ENCODE assay signal across 40 cellular contexts in the genomic region with DNA sequence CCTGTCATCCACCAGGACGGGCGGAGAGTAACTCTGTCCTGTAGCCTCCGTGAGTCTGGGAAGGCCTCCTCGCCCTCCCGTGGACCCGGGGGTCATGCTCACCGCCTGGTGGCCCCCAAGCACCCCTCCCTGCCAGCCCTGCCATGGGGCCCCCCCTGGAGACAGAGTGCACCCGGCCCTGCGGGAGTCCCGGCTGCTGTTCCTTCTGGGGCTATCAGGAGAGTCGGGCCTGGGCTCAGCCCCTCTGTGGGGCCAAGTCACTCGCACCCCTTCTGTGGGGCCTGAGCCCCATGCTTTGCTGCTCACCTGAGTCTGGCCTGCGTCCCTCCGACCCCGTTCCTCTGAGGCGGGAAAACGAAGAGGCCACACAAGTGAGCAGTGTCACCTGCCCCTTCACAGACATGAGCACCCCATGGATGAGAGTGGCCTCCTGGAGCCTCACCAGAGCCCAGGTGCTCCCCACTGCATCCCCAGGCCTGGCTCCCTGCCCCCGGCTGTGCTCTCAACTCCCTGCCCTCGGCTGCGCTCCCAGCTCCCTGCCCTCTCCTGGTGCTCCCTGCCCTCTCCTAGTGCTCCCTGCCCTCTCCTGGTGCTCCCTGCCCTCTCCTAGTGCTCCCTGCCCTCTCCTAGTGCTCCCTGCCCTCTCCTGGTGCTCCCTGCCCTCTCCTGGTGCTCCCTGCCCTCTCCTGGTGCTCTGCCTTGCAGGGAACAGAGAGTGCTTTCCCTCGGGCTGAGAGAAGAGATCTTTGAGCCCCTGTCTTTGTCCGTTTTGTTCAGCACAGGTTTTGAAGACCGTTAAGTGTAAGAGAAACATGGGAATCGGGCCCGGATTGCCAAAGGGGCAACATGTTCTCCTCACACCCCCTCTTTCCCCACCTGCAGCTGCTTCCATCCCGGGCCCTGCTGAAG. TPM values are rescaled to one million over a fixed set of nuclear protein-coding genes. Genes with fewer than 3 reads are reported as not detected.
"Had no signal": no experiment of that assay in that cellular context is flagged by ENCODE, and none has a peak within 500 bp of the region (broad histone marks: within the 10 kb centered on the region; RNA-seq: fewer than 3 reads in every experiment).

No MANE protein-coding gene starts in this region.

- H3K4me3 ChIP-seq: adrenal gland, body of pancreas, breast epithelium, cardiac muscle cell, colonic mucosa, esophagus squamous epithelium, gastroesophageal sphincter had no signal

- ATAC-seq: activated CD4-positive, alpha-beta T cell treated with anti-CD3 and anti-CD28 coated beads for 36 hours; activated CD8-positive, alpha-beta memory T cell treated with anti-CD3 and anti-CD28 coated beads, Interleukin-2, amount 10 ng/mL, durations not matched to agents 7 days and 5 days; activated CD8-positive, alpha-beta T cell treated with anti-CD3 and anti-CD28 coated beads, Interleukin-2, amount 10 ng/mL, durations not matched to agents 7 days and 5 days; activated naive CD8-positive, alpha-beta T cell treated with anti-CD3 and anti-CD28 coated beads, Interleukin-2, amount 50 U/mL, for 24 hours; body of pancreas; gastroesophageal sphincter; T-helper 17 cell had no signal

- FAIRE-seq: endometrium, endothelial cell of umbilical vein had no signal

- DNase-seq: activated CD4-positive, alpha-beta memory T cell treated with anti-CD3 and anti-CD28 coated beads for 36 hours; activated CD4-positive, alpha-beta T cell treated with anti-CD3 and anti-CD28 coated beads for 36 hours; activated CD4-positive, alpha-beta T cell treated with anti-CD3 and anti-CD28 coated beads, Interleukin-2, amount 10 ng/mL, durations not matched to agents 24 days and 14 days; activated CD4-positive, CD25-positive, alpha-beta regulatory T cell; activated CD4-positive, CD25-positive, alpha-beta regulatory T cell treated with anti-CD3 and anti-CD28 coated beads, Interleukin-2, amount 50 U/mL, for 72 hours; activated CD8-positive, alpha-beta memory T cell treated with anti-CD3 and anti-CD28 coated beads, Interleukin-2, amount 10 ng/mL, durations not matched to agents 7 days and 5 days; activated CD8-positive, alpha-beta memory T cell treated with anti-CD3 and anti-CD28 coated beads, Interleukin-2, amount 50 U/mL, for 4 hours; activated CD8-positive, alpha-beta T cell treated with anti-CD3 and anti-CD28 coated beads, Interleukin-2, amount 10 ng/mL, durations not matched to agents 7 days and 5 days; activated effector memory CD4-positive, alpha-beta T cell treated with anti-CD3 and anti-CD28 coated beads, Interleukin-2, amount 50 U/mL, for 16 hours; activated naive CD4-positive, alpha-beta T cell treated with anti-CD3 and anti-CD28 coated beads for 36 hours; activated naive CD8-positive, alpha-beta T cell treated with anti-CD3 and anti-CD28 coated beads for 36 hours; activated naive CD8-positive, alpha-beta T cell treated with anti-CD3 and anti-CD28 coated beads, Interleukin-2, amount 50 U/mL, for 24 hours; activated T-cell treated with anti-CD3 and anti-CD28 coated beads, Interleukin-2, amount 50 U/mL, for 1 hour; activated T-cell treated with anti-CD3 and anti-CD28 coated beads, Interleukin-2, amount 50 U/mL, for 48 hours; aorta; body of pancreas; central memory CD4-positive, alpha-beta T cell; colonic mucosa; effector CD8-positive, alpha-beta T cell; esophagus squamous epithelium; foreskin melanocyte; T-helper 1 cell; T-helper 17 cell; T1000; WERI-Rb-1 had no signal

- H3K36me3 Mint-ChIP-seq: activated CD4-positive, alpha-beta memory T cell treated with anti-CD3 and anti-CD28 coated beads for 36 hours; activated CD8-positive, alpha-beta memory T cell treated with anti-CD3 and anti-CD28 coated beads, Interleukin-2, amount 10 ng/mL, durations not matched to agents 7 days and 5 days; activated naive CD4-positive, alpha-beta T cell treated with anti-CD3 and anti-CD28 coated beads, Interleukin-2, amount 50 U/mL, for 24 hours; activated naive CD8-positive, alpha-beta T cell treated with anti-CD3 and anti-CD28 coated beads for 36 hours had no signal

- H3K36me3 ChIP-seq: adrenal gland, breast epithelium, cardiac muscle cell, colonic mucosa, esophagus squamous epithelium, gastroesophageal sphincter, WERI-Rb-1 had no signal

- H3K4me3 Mint-ChIP-seq: activated CD4-positive, alpha-beta memory T cell treated with anti-CD3 and anti-CD28 coated beads for 36 hours; activated CD4-positive, alpha-beta T cell treated with anti-CD3 and anti-CD28 coated beads for 36 hours; activated CD4-positive, alpha-beta T cell treated with anti-CD3 and anti-CD28 coated beads, Interleukin-2, amount 10 ng/mL, durations not matched to agents 24 days and 14 days; activated CD8-positive, alpha-beta memory T cell treated with anti-CD3 and anti-CD28 coated beads, Interleukin-2, amount 10 ng/mL, durations not matched to agents 7 days and 5 days; activated CD8-positive, alpha-beta T cell treated with anti-CD3 and anti-CD28 coated beads, Interleukin-2, amount 10 ng/mL, durations not matched to agents 7 days and 5 days; activated naive CD4-positive, alpha-beta T cell treated with anti-CD3 and anti-CD28 coated beads for 36 hours; activated naive CD4-positive, alpha-beta T cell treated with anti-CD3 and anti-CD28 coated beads, Interleukin-2, amount 50 U/mL, for 24 hours; activated naive CD8-positive, alpha-beta T cell treated with anti-CD3 and anti-CD28 coated beads for 36 hours; activated naive CD8-positive, alpha-beta T cell treated with anti-CD3 and anti-CD28 coated beads, Interleukin-2, amount 50 U/mL, for 24 hours; activated T-helper 1 cell treated with anti-CD3 and anti-CD28 coated beads, Interleukin-12 subunit alpha, Interleukin-12 subunit beta, Interleukin-2, Interleukin-4 antibody, amounts not matched to agents 30 ng/mL and 10 ng/mL and 1 ng/mL, durations not matched to agents 14 hours and 24 hours and 36 hours; T-helper 17 cell; T-helper 2 cell treated with Interferon-gamma antibody and Interleukin-4, amounts not matched to agents 5 μg/mL and 100 μg/mL, for 36 hours had no signal

- H3K27ac Mint-ChIP-seq: activated CD4-positive, alpha-beta memory T cell treated with anti-CD3 and anti-CD28 coated beads for 36 hours; activated CD4-positive, alpha-beta T cell treated with anti-CD3 and anti-CD28 coated beads for 36 hours; activated CD4-positive, alpha-beta T cell treated with anti-CD3 and anti-CD28 coated beads, Interleukin-2, amount 10 ng/mL, durations not matched to agents 24 days and 14 days; activated CD8-positive, alpha-beta memory T cell treated with anti-CD3 and anti-CD28 coated beads, Interleukin-2, amount 10 ng/mL, durations not matched to agents 7 days and 5 days; activated CD8-positive, alpha-beta T cell treated with anti-CD3 and anti-CD28 coated beads, Interleukin-2, amount 10 ng/mL, durations not matched to agents 7 days and 5 days; activated naive CD4-positive, alpha-beta T cell treated with anti-CD3 and anti-CD28 coated beads for 36 hours; activated naive CD4-positive, alpha-beta T cell treated with anti-CD3 and anti-CD28 coated beads, Interleukin-2, amount 50 U/mL, for 24 hours; activated naive CD8-positive, alpha-beta T cell treated with anti-CD3 and anti-CD28 coated beads for 36 hours; activated naive CD8-positive, alpha-beta T cell treated with anti-CD3 and anti-CD28 coated beads, Interleukin-2, amount 50 U/mL, for 24 hours; activated T-helper 1 cell treated with anti-CD3 and anti-CD28 coated beads, Interleukin-12 subunit alpha, Interleukin-12 subunit beta, Interleukin-2, Interleukin-4 antibody, amounts not matched to agents 30 ng/mL and 10 ng/mL and 1 ng/mL, durations not matched to agents 14 hours and 24 hours and 36 hours; activated T-helper 2 cell treated with anti-CD3 and anti-CD28 coated beads, Interferon-gamma antibody, Interleukin-2, Interleukin-4, amounts not matched to agents 10 μg/mL and 5 μg/mL and 100 μg/mL, durations not matched to agents 14 hours and 24 hours and 36 hours; T-helper 17 cell; T-helper 2 cell treated with Interferon-gamma antibody and Interleukin-4, amounts not matched to agents 5 μg/mL and 100 μg/mL, for 36 hours had no signal

- H3K9me3 Mint-ChIP-seq: activated CD4-positive, alpha-beta memory T cell treated with anti-CD3 and anti-CD28 coated beads for 36 hours; activated CD4-positive, alpha-beta T cell treated with anti-CD3 and anti-CD28 coated beads, Interleukin-2, amount 10 ng/mL, durations not matched to agents 24 days and 14 days; activated naive CD4-positive, alpha-beta T cell treated with anti-CD3 and anti-CD28 coated beads for 36 hours; activated naive CD4-positive, alpha-beta T cell treated with anti-CD3 and anti-CD28 coated beads, Interleukin-2, amount 50 U/mL, for 24 hours; activated naive CD8-positive, alpha-beta T cell treated with anti-CD3 and anti-CD28 coated beads for 36 hours; activated naive CD8-positive, alpha-beta T cell treated with anti-CD3 and anti-CD28 coated beads, Interleukin-2, amount 50 U/mL, for 24 hours; activated T-helper 1 cell treated with anti-CD3 and anti-CD28 coated beads, Interleukin-12 subunit alpha, Interleukin-12 subunit beta, Interleukin-2, Interleukin-4 antibody, amounts not matched to agents 30 ng/mL and 10 ng/mL and 1 ng/mL, durations not matched to agents 14 hours and 24 hours and 36 hours; activated T-helper 2 cell treated with anti-CD3 and anti-CD28 coated beads, Interferon-gamma antibody, Interleukin-2, Interleukin-4, amounts not matched to agents 10 μg/mL and 5 μg/mL and 100 μg/mL, durations not matched to agents 14 hours and 24 hours and 36 hours; T-helper 2 cell treated with Interferon-gamma antibody and Interleukin-4, amounts not matched to agents 5 μg/mL and 100 μg/mL, for 36 hours had no signal

- H3K27ac ChIP-seq: adrenal gland, body of pancreas, breast epithelium, cardiac muscle cell, colonic mucosa, epithelial cell of prostate, esophagus squamous epithelium, gastroesophageal sphincter had no signal

- H3K9me3 ChIP-seq: adrenal gland, body of pancreas, breast epithelium, colonic mucosa, esophagus squamous epithelium, gastroesophageal sphincter had no signal

- H3K4me1 Mint-ChIP-seq: activated CD4-positive, alpha-beta T cell treated with anti-CD3 and anti-CD28 coated beads for 36 hours; activated CD4-positive, alpha-beta T cell treated with anti-CD3 and anti-CD28 coated beads, Interleukin-2, amount 10 ng/mL, durations not matched to agents 24 days and 14 days; activated CD8-positive, alpha-beta memory T cell treated with anti-CD3 and anti-CD28 coated beads, Interleukin-2, amount 10 ng/mL, durations not matched to agents 7 days and 5 days; activated naive CD8-positive, alpha-beta T cell treated with anti-CD3 and anti-CD28 coated beads for 36 hours; activated naive CD8-positive, alpha-beta T cell treated with anti-CD3 and anti-CD28 coated beads, Interleukin-2, amount 50 U/mL, for 24 hours had no signal

- H3K4me1 ChIP-seq: adrenal gland, breast epithelium, colonic mucosa had no signal

RNA-seq across cellular contexts. Expression of a gene that starts 4.7 kb away (rescaled TPM):
- total RNA-seq: activated CD4-positive, alpha-beta memory T cell treated with anti-CD3 and anti-CD28 coated beads for 36 hours; activated CD4-positive, alpha-beta T cell treated with anti-CD3 and anti-CD28 coated beads for 36 hours; activated CD4-positive, alpha-beta T cell treated with anti-CD3 and anti-CD28 coated beads, Interleukin-2, amount 10 ng/mL, durations not matched to agents 24 days and 14 days; activated CD8-positive, alpha-beta memory T cell treated with anti-CD3 and anti-CD28 coated beads for 36 hours; activated CD8-positive, alpha-beta memory T cell treated with anti-CD3 and anti-CD28 coated beads, Interleukin-2, amount 10 ng/mL, durations not matched to agents 7 days and 5 days; activated CD8-positive, alpha-beta T cell treated with anti-CD3 and anti-CD28 coated beads, Interleukin-2, amount 10 ng/mL, durations not matched to agents 7 days and 5 days; activated naive CD4-positive, alpha-beta T cell treated with anti-CD3 and anti-CD28 coated beads for 36 hours; activated naive CD8-positive, alpha-beta T cell treated with anti-CD3 and anti-CD28 coated beads for 36 hours; activated T-helper 1 cell treated with anti-CD3 and anti-CD28 coated beads, Interleukin-12 subunit alpha, Interleukin-12 subunit beta, Interleukin-2, Interleukin-4 antibody, amounts not matched to agents 30 ng/mL and 10 ng/mL and 1 ng/mL, durations not matched to agents 14 hours and 24 hours and 36 hours; activated T-helper 2 cell treated with anti-CD3 and anti-CD28 coated beads, Interferon-gamma antibody, Interleukin-2, Interleukin-4, amounts not matched to agents 10 μg/mL and 5 μg/mL and 100 μg/mL, durations not matched to agents 14 hours and 24 hours and 36 hours; aorta; body of pancreas; breast epithelium; endothelial cell of umbilical vein; esophagus squamous epithelium; fibroblast of lung; fibroblast of villous mesenchyme; gastroesophageal sphincter; glomerular endothelial cell; T-helper 17 cell had no signal
- polyA plus RNA-seq: aorta, cardiac muscle cell, endothelial cell of umbilical vein, fibroblast of lung had no signal
